ENCODE assay signal across 19 cellular contexts in genomic region chr1:39635205-39635870, GRCh38. TPM values are rescaled to one million over a fixed set of nuclear protein-coding genes. Genes with fewer than 3 reads are reported as not detected.
DNase-seq lines count a peak whose midpoint lies in the region; ATAC-seq, FAIRE-seq and TF ChIP-seq lines count a peak whose summit lies in the region.
"Had no signal": no experiment of that assay in that cellular context is flagged by ENCODE, and none has a peak within 500 bp of the region (broad histone marks: within the 10 kb centered on the region; RNA-seq: fewer than 3 reads in every experiment).

No MANE protein-coding gene starts in this region.

- H4K91ac ChIP-seq in H1 (replicated peaks; ENCODE audit: insufficient read length, low read length) = no peak overlapping the region

- H3K36me3 ChIP-seq in GM23338 (ENCODE audit: insufficient read depth) = no peaks in the 10 kb centered on the region
- no peaks in the 10 kb centered on the region for H3K36me3 ChIP-seq in H1 (ENCODE audit: control insufficient read depth in 2 of 4, insufficient read depth in 4 of 4, low read length in 3 of 4)
- peaks cover 11% of the 10 kb centered on the region for H3K36me3 ChIP-seq in lower lobe of right lung
- H3K36me3 ChIP-seq in stomach smooth muscle (ENCODE audit: control insufficient read depth in 2 of 2, insufficient read depth in 2 of 2, low read length in 2 of 2) = no peaks in the 10 kb centered on the region

- H3K9me3 Mint-ChIP-seq in GM23338 = no peaks in the 10 kb centered on the region
- no peaks in the 10 kb centered on the region for H3K9me3 Mint-ChIP-seq in endothelial cell (ENCODE audit: unreplicated experiment)

- H3K27ac Mint-ChIP-seq in GM23338 (no peak overlapping the region), endothelial cell (ENCODE audit: unreplicated experiment) (no peak overlapping the region)

- H2AFZ ChIP-seq in GM23338 (no peak overlapping the region), H1 (ENCODE audit: low read length) (no peak overlapping the region)

- H3K18ac ChIP-seq in H1 (ENCODE audit: extremely low read depth, low read length) = no peak overlapping the region

- H3K79me2 ChIP-seq in GM23338 (replicated peaks; ENCODE audit: insufficient read depth) (no peaks in the 10 kb centered on the region), H1 (ENCODE audit: control insufficient read depth in 1 of 2, insufficient read depth in 2 of 2, low read length in 2 of 2) (no peaks in the 10 kb centered on the region)

- H3K4me1 ChIP-seq in GM23338 (ENCODE audit: insufficient read depth) (peaks cover 22% of the 10 kb centered on the region), H1 (replicated peaks in 1 of 4; ENCODE audit: control insufficient read depth in 3 of 4, insufficient read depth in 4 of 4, low read length in 3 of 4) (peaks cover 0 to 5% (median 1%) of the 10 kb centered on the region in 4 experiments; a peak in 3 of 7 replicates), lower lobe of right lung (peaks cover 25% of the 10 kb centered on the region), stomach smooth muscle (ENCODE audit: control insufficient read depth, insufficient read depth, low read length) (peaks cover 11% of the 10 kb centered on the region)

- H3F3A ChIP-seq in GM23338 (replicated peaks; ENCODE audit: low read depth) = 0 out of 2 replicates have a peak, but pooled peaks cover 6% of the 10 kb centered on the region

- no peak overlapping the region for H2BK20ac ChIP-seq in H1 (ENCODE audit: low read length)

- FAIRE-seq in H1 (lab: Jason Lieb, UNC) = no peak

- H3K4me1 Mint-ChIP-seq in GM23338 (peaks cover 25% of the 10 kb centered on the region), endothelial cell (ENCODE audit: unreplicated experiment) (peaks cover 6% of the 10 kb centered on the region)

- intact Hi-C loops in lower lobe of right lung (cut with DNase I) = no loop called here

- H3K23ac ChIP-seq in H1 (ENCODE audit: insufficient read length) = no peak overlapping the region

- H3K27me3 Mint-ChIP-seq in GM23338 (ENCODE audit: insufficient read depth, low read depth, poor library complexity) (peaks cover 53% of the 10 kb centered on the region), endothelial cell (ENCODE audit: unreplicated experiment) (peaks cover 15% of the 10 kb centered on the region)

- no peak overlapping the region for H2BK120ac ChIP-seq in H1 (replicated peaks; ENCODE audit: low read depth, low read length)

- TF ChIP-seq EP300 in H1 (IDR thresholded peaks at IDR 0.05; ENCODE audit: borderline replicate concordance in 1 of 2, low read depth in 2 of 2, low read length in 2 of 2) = no peak

- no peak overlapping the region for H2AK5ac ChIP-seq in H1 (ENCODE audit: low read depth, low read length)

- peak overlapping the region; percentile 71 for H3K4me2 ChIP-seq in GM23338
- H3K4me2 ChIP-seq in H1 (ENCODE audit: insufficient read depth in 1 of 2, low read depth in 2 of 2, low read length in 2 of 2) = no peak overlapping the region

- no peak overlapping the region for H3K14ac ChIP-seq in H1 (ENCODE audit: insufficient read length)

- H3K56ac ChIP-seq in H1 (replicated peaks; ENCODE audit: insufficient read length, low read depth, low read length) = no peak overlapping the region

- no peak overlapping the region for H4K5ac ChIP-seq in H1 (ENCODE audit: insufficient read length, low read depth, low read length)

- no peaks in the 10 kb centered on the region for H3K9me2 ChIP-seq in GM23338 (ENCODE audit: insufficient read depth)

- 81% methylated on average over 12 of the region's 12 CpGs; no CpG with 5 or more reads in 1 of the 2 experiments for WGBS in H1 (ENCODE audit: extremely low coverage in 1 of 2, insufficient coverage in 1 of 2, insufficient read length in 1 of 2, insufficient replicate concordance in 2 of 2, low coverage in 1 of 2, low lambda C conversion rate in 2 of 2, missing lambda C conversion rate in 1 of 2), 2 experiments

- H3K36me3 Mint-ChIP-seq in GM23338 (ENCODE audit: low read depth) (no peaks in the 10 kb centered on the region; the same call in 2 of the 3 replicates), endothelial cell (ENCODE audit: low read depth, unreplicated experiment) (peaks cover 3% of the 10 kb centered on the region)

- TF ChIP-seq CTCF in GM23338 (conservative IDR thresholded peaks at IDR 0.05; ENCODE audit: low read depth in 2 of 2) = no peak
- no peak for TF ChIP-seq CTCF in H1 (IDR thresholded peaks at IDR 0.05; ENCODE audit: control extremely low read depth in 1 of 3, insufficient read depth in 1 of 3, low read depth in 1 of 3, low read length in 3 of 3)
- TF ChIP-seq CTCF in lower lobe of right lung (IDR thresholded peaks at IDR 0.05) = no peak
- no peak for TF ChIP-seq CTCF in endothelial cell (IDR thresholded peaks at IDR 0.05; ENCODE audit: unreplicated experiment)

- H3K23me2 ChIP-seq in H1 (ENCODE audit: low read depth, low read length) = peaks cover 4% of the 10 kb centered on the region; the same call in 1 of the 2 replicates

- peaks cover 77% of the 10 kb centered on the region for H3K27me3 ChIP-seq in GM23338 (ENCODE audit: insufficient read depth)
- peaks cover 4 to 55% (median 52%) of the 10 kb centered on the region in 4 experiments for H3K27me3 ChIP-seq in H1 (replicated peaks in 1 of 4; ENCODE audit: control insufficient read depth in 3 of 4, extremely low read depth in 1 of 4, insufficient read depth in 3 of 4, low read length in 3 of 4)
- peaks cover 4% of the 10 kb centered on the region for H3K27me3 ChIP-seq in lower lobe of right lung (ENCODE audit: low read depth)
- H3K27me3 ChIP-seq in stomach smooth muscle (ENCODE audit: control insufficient read depth in 1 of 2, insufficient read depth in 2 of 2, low read length in 2 of 2) = peaks cover 34 to 42% of the 10 kb centered on the region in 2 donors

- H2BK5ac ChIP-seq in H1 (ENCODE audit: low read depth, low read length) = peak overlapping the region; percentile 38; the same call in 1 of the 2 replicates

- H3K27ac ChIP-seq in GM23338 (ENCODE audit: low read depth) (peak overlapping the region; percentile 55; the same call in 1 of the 2 replicates), H1 (ENCODE audit: low read depth, low read length) (no peak overlapping the region), lower lobe of right lung (peak overlapping the region; percentile 58), stomach smooth muscle (ENCODE audit: low read length) (peak overlapping the region; percentile 41)

- H3K9ac ChIP-seq in H1 (replicated peaks in 1 of 4; ENCODE audit: extremely low read depth in 1 of 4, low read depth in 3 of 4, low read length in 3 of 4) = no peak overlapping the region
- H3K9ac ChIP-seq in stomach smooth muscle (ENCODE audit: low read length in 2 of 2) = no peak overlapping the region

- ATAC-seq in GM23338 (no peak), lower lobe of right lung (no peak), HG02763 (IDR thresholded peaks at IDR 0.05; ENCODE audit: unreplicated experiment) (no peak), HG03460 (IDR thresholded peaks at IDR 0.05; ENCODE audit: unreplicated experiment) (no peak)
- ATAC-seq: SK-N-SH treated with all-trans-retinoic acid at 6 μM for 48 hours had no signal

- no peak overlapping the region; the same call in 2 of the 3 replicates for H3K4me3 Mint-ChIP-seq in GM23338
- H3K4me3 Mint-ChIP-seq in endothelial cell (ENCODE audit: unreplicated experiment) = no peak overlapping the region

- POLR2A ChIA-PET in H1 (lab: Charles Lee; ENCODE audit: partially characterized antibody) = interaction anchor here (0.9 to 2.6 kb wide), 2 partner anchors 12 to 35 kb away, joined by 4 to 10 read pairs; no protein-coding TSS in a partner anchor

- DNase-seq in GM23338 (ENCODE audit: low spot score) (peak; percentile 37), H1 (ENCODE audit: low read depth in 1 of 2, low spot score in 2 of 2) (no peak), lower lobe of right lung (no peak), endothelial cell (ENCODE audit: low spot score) (no peak)
- no peak for DNase-seq in activated T-cell treated with anti-CD3 and anti-CD28 coated beads, Interleukin-2, amount 50 U/mL, for 48 hours
- DNase-seq: activated CD4-positive, alpha-beta T cell treated with anti-CD3 and anti-CD28 coated beads, Interleukin-2, amount 50 U/mL, for 4 hours; dermis blood vessel endothelial cell; HCEC 1CT; KG1; NCI-H1417; NCI-H446; OCI-M1; stimulated activated CD4-positive, alpha-beta T cell treated with anti-CD3 and anti-CD28 coated beads, Interleukin-4, amount 100 ng/mL, for 4 hours had no signal

- H3K9me3 ChIP-seq in H1 (ENCODE audit: insufficient read depth in 2 of 2, low read depth in 1 of 2, low read length in 1 of 2) = no peaks in the 10 kb centered on the region
- H3K9me3 ChIP-seq in lower lobe of right lung = no peaks in the 10 kb centered on the region
- H3K9me3 ChIP-seq in stomach smooth muscle (ENCODE audit: control insufficient read depth in 2 of 2, low read length in 2 of 2) = no peaks in the 10 kb centered on the region

- H3K4ac ChIP-seq in H1 (replicated peaks; ENCODE audit: insufficient read length, low read depth, low read length) = no peak overlapping the region

- no peak for TF ChIP-seq POLR2A in H1 (IDR thresholded peaks at IDR 0.05; ENCODE audit: control extremely low read depth in 1 of 2, low read depth in 2 of 2, low read length in 2 of 2)

- no peak for TF ChIP-seq RAD21 in H1 (IDR thresholded peaks at IDR 0.05 in 1 of 2, conservative IDR thresholded peaks at IDR 0.05 in 1 of 2; ENCODE audit: low read depth in 2 of 2, low read length in 2 of 2)

- H2BK15ac ChIP-seq in H1 (ENCODE audit: low read length) = no peak overlapping the region; the same call in 1 of the 2 replicates

- CTCF ChIA-PET in H1 (lab: Charles Lee; ENCODE audit: partially characterized antibody) = interaction anchor here (0.6 to 16.5 kb wide), 4 partner anchors 19 to 79 kb away, joined by 3 to 337 read pairs (median 140); no protein-coding TSS in a partner anchor

- H4K20me1 ChIP-seq in GM23338 (replicated peaks; ENCODE audit: insufficient read depth) (peaks cover 3% of the 10 kb centered on the region), H1 (replicated peaks in 1 of 2; ENCODE audit: control insufficient read depth in 1 of 2, insufficient read depth in 2 of 2, low read length in 2 of 2) (peaks cover 0 to 5% of the 10 kb centered on the region in 2 experiments)

- no peaks in the 10 kb centered on the region for H3K79me1 ChIP-seq in H1 (ENCODE audit: low read depth, low read length)

- H4K8ac ChIP-seq in H1 (ENCODE audit: extremely low read depth, insufficient read depth, low read length) = no peak overlapping the region

- no peak overlapping the region for H3K4me3 ChIP-seq in GM23338
- H3K4me3 ChIP-seq in H1 (ENCODE audit: extremely low read depth in 1 of 4, insufficient read depth in 2 of 4, low read depth in 3 of 4, low read length in 4 of 4) = no peak overlapping the region
- peak overlapping the region; percentile 23 for H3K4me3 ChIP-seq in lower lobe of right lung
- H3K4me3 ChIP-seq in stomach smooth muscle (ENCODE audit: low read length in 2 of 2) = peak overlapping the region; percentile 40 to 41

- H2BK12ac ChIP-seq in H1 (ENCODE audit: low read depth, low read length) = no peak overlapping the region

RNA-seq across cellular contexts. Expression of gene HEYL, which starts 4.1 kb away (rescaled TPM):
- total RNA-seq in GM23338 (2014; rRNA removed; shearing (Covaris generic)) = 4.1 and 4.5 TPM in 2 replicates
- polyA plus RNA-seq in GM23338 (2016; fragmentation: Nextera tagmentation; extraction: Ambion mirVana) (1.6 and 1.8 TPM in 2 replicates), H1 (2011; rRNA removed) (1.8 and 2.9 TPM in 2 replicates)
- total RNA-seq in H1 (2021; fragmentation: NEBNext Ultra II Directional; extraction: Animal tissue kit (Norgen Biotek cat#: 25700)) = 3.1 and 3.5 TPM in 2 replicates
- 1.6 TPM for polyA plus RNA-seq in H1 (2011; cell fraction: cytosol; rRNA removed)
- polyA plus RNA-seq in H1 (2011; cell fraction: nucleus; rRNA removed) = 3.1 TPM
- polyA plus RNA-seq in H1 (2012, experiment 1 of 2) = 1.4 to 2.6 TPM (median 2.2 TPM) in 4 replicates
- polyA plus RNA-seq in H1 (2012, experiment 2 of 2) = 1.8 TPM
- polyA plus RNA-seq in H1 (2013, experiment 1 of 2) = 2.2 TPM
- 2.0 TPM for polyA plus RNA-seq in H1 (2013, experiment 2 of 2)
- 2.0 and 2.3 TPM in 2 replicates for polyA minus RNA-seq in H1 (2011; rRNA and poly(A)+ RNA removed)
- 1.5 TPM for polyA minus RNA-seq in H1 (2011; cell fraction: cytosol; rRNA and poly(A)+ RNA removed)
- 1.8 TPM for polyA minus RNA-seq in H1 (2011; cell fraction: nucleus; rRNA and poly(A)+ RNA removed)
- total RNA-seq in lower lobe of right lung (10.4 TPM), endothelial cell (ENCODE audit: unreplicated experiment) (1.3 TPM)
- total RNA-seq: fibroblast of lung, pulmonary artery endothelial cell had no signal

RNA-seq across cellular contexts. Expression of gene NT5C1A, which starts 36.6 kb away (rescaled TPM):
- total RNA-seq in GM23338 (2014; rRNA removed; shearing (Covaris generic)) = not detected in 2 replicates
- polyA plus RNA-seq in GM23338 (2016; fragmentation: Nextera tagmentation; extraction: Ambion mirVana) = not detected in 2 replicates
- total RNA-seq in H1 (2021; fragmentation: NEBNext Ultra II Directional; extraction: Animal tissue kit (Norgen Biotek cat#: 25700)) = not detected in 2 replicates
- 0.06 TPM in 1 of 2 replicates, not detected in the other for polyA plus RNA-seq in H1 (2011; rRNA removed)
- not detected for polyA plus RNA-seq in H1 (2011; cell fraction: cytosol; rRNA removed)
- polyA plus RNA-seq in H1 (2011; cell fraction: nucleus; rRNA removed) = not detected
- not detected in 4 replicates for polyA plus RNA-seq in H1 (2012, experiment 1 of 2)
- polyA plus RNA-seq in H1 (2012, experiment 2 of 2) = not detected
- not detected for polyA plus RNA-seq in H1 (2013, experiment 1 of 2)
- polyA plus RNA-seq in H1 (2013, experiment 2 of 2) = not detected
- 0.16 TPM in 1 of 2 replicates, not detected in the other for polyA minus RNA-seq in H1 (2011; rRNA and poly(A)+ RNA removed)
- polyA minus RNA-seq in H1 (2011; cell fraction: cytosol; rRNA and poly(A)+ RNA removed) = not detected
- polyA minus RNA-seq in H1 (2011; cell fraction: nucleus; rRNA and poly(A)+ RNA removed) = not detected
- total RNA-seq in lower lobe of right lung = not detected
- total RNA-seq in endothelial cell (ENCODE audit: unreplicated experiment) = not detected
- total RNA-seq: dermis blood vessel endothelial cell, fibroblast of lung, pulmonary artery endothelial cell had no signal
- polyA plus RNA-seq: fibroblast of lung had no signal

RNA-seq across cellular contexts. Expression of gene HPCAL4, which starts 55.9 kb away (rescaled TPM):
- 1.1 and 1.2 TPM in 2 replicates for total RNA-seq in GM23338 (2014; rRNA removed; shearing (Covaris generic))
- polyA plus RNA-seq in GM23338 (2016; fragmentation: Nextera tagmentation; extraction: Ambion mirVana) (0.08 and 0.12 TPM in 2 replicates), H1 (2011; rRNA removed) (0.55 and 0.74 TPM in 2 replicates)
- 0.46 and 0.54 TPM in 2 replicates for total RNA-seq in H1 (2021; fragmentation: NEBNext Ultra II Directional; extraction: Animal tissue kit (Norgen Biotek cat#: 25700))
- polyA plus RNA-seq in H1 (2011; cell fraction: cytosol; rRNA removed) = 0.72 TPM
- polyA plus RNA-seq in H1 (2011; cell fraction: nucleus; rRNA removed) = 0.97 TPM
- 0.32 to 0.92 TPM (median 0.64 TPM) in 4 replicates for polyA plus RNA-seq in H1 (2012, experiment 1 of 2)
- polyA plus RNA-seq in H1 (2012, experiment 2 of 2) = 0.41 TPM
- polyA plus RNA-seq in H1 (2013, experiment 1 of 2) = 0.81 TPM
- polyA plus RNA-seq in H1 (2013, experiment 2 of 2) = 0.79 TPM
- polyA minus RNA-seq in H1 (2011; rRNA and poly(A)+ RNA removed) = 1.8 and 2.1 TPM in 2 replicates
- 0.51 TPM for polyA minus RNA-seq in H1 (2011; cell fraction: cytosol; rRNA and poly(A)+ RNA removed)
- 1.00 TPM for polyA minus RNA-seq in H1 (2011; cell fraction: nucleus; rRNA and poly(A)+ RNA removed)
- total RNA-seq in lower lobe of right lung (0.41 TPM), endothelial cell (ENCODE audit: unreplicated experiment) (not detected)
- total RNA-seq: fibroblast of lung, pulmonary artery endothelial cell had no signal
- polyA plus RNA-seq: fibroblast of lung had no signal

RNA-seq across cellular contexts. Expression of gene PABPC4, which starts 58.7 kb away (rescaled TPM):
- total RNA-seq in GM23338 (2014; rRNA removed; shearing (Covaris generic)) = 193 and 199 TPM in 2 replicates
- 280 and 328 TPM in 2 replicates for polyA plus RNA-seq in GM23338 (2016; fragmentation: Nextera tagmentation; extraction: Ambion mirVana)
- 333 and 341 TPM in 2 replicates for total RNA-seq in H1 (2021; fragmentation: NEBNext Ultra II Directional; extraction: Animal tissue kit (Norgen Biotek cat#: 25700))
- 147 and 172 TPM in 2 replicates for polyA plus RNA-seq in H1 (2011; rRNA removed)
- 128 TPM for polyA plus RNA-seq in H1 (2011; cell fraction: cytosol; rRNA removed)
- polyA plus RNA-seq in H1 (2011; cell fraction: nucleus; rRNA removed) = 357 TPM
- 163 to 196 TPM (median 184 TPM) in 4 replicates for polyA plus RNA-seq in H1 (2012, experiment 1 of 2)
- 85.0 TPM for polyA plus RNA-seq in H1 (2012, experiment 2 of 2)
- 245 TPM for polyA plus RNA-seq in H1 (2013, experiment 1 of 2)
- 239 TPM for polyA plus RNA-seq in H1 (2013, experiment 2 of 2)
- 126 and 154 TPM in 2 replicates for polyA minus RNA-seq in H1 (2011; rRNA and poly(A)+ RNA removed)
- polyA minus RNA-seq in H1 (2011; cell fraction: cytosol; rRNA and poly(A)+ RNA removed) = 186 TPM
- 139 TPM for polyA minus RNA-seq in H1 (2011; cell fraction: nucleus; rRNA and poly(A)+ RNA removed)
- total RNA-seq in lower lobe of right lung = 203 TPM
- 254 TPM for total RNA-seq in endothelial cell (ENCODE audit: unreplicated experiment)

Comparison
In these comparisons a context has a peak if more than half of its experiments do, and no peak if none do; other contexts are left out.
1. H3K4me3 ChIP-seq: peak in lower lobe of right lung (single experiment) and stomach smooth muscle (2 of 2); none in GM23338 (single experiment) and H1 (0 of 4).